ENCODE assay signal across 8 cellular contexts in genomic region chr3:149129326-149130123, GRCh38. TPM values are rescaled to one million over a fixed set of nuclear protein-coding genes. Genes with fewer than 3 reads are reported as not detected.
DNase-seq lines count a peak whose midpoint lies in the region; ATAC-seq, FAIRE-seq and TF ChIP-seq lines count a peak whose summit lies in the region.

TSS of gene HPS3 (plus strand) at chr3:149129638. CDS start at chr3:149129724, 86 bp downstream.

- TF ChIP-seq CTCF in BE2C (IDR thresholded peaks at IDR 0.05; ENCODE audit: low read depth, low read length) (no peak), kidney epithelial cell (IDR thresholded peaks at IDR 0.05; ENCODE audit: insufficient read depth, low read length, poor library complexity, severe bottlenecking) (no peak)

- H3K4me3 ChIP-seq in BE2C (ENCODE audit: low read depth, low read length): peak within 1 kb of the TSS; percentile 85
- H3K4me3 ChIP-seq in kidney epithelial cell (ENCODE audit: low read depth, low read length): peak within 1 kb of the TSS; percentile 84

- peak; percentile 72 for FAIRE-seq in GM19239 (lab: Jason Lieb, UNC)

- DNase-seq in BE2C (peak; percentile 93), GM19239 (ENCODE audit: insufficient read length, low spot score) (peak; percentile 74), NCI-H510A (lab: John Stamatoyannopoulos, UW) (peak; percentile 85), cerebellum (ENCODE audit: low spot score) (peak; percentile 91), kidney epithelial cell (ENCODE audit: low read depth) (peak; percentile 75)
- peak; percentile 65 for DNase-seq in activated CD4-positive, alpha-beta T cell treated with anti-CD3 and anti-CD28 coated beads for 1 hour
- peak; percentile 59 to 74 for DNase-seq in stimulated activated CD4-positive, alpha-beta T cell treated with anti-CD3 and anti-CD28 coated beads, Interleukin-15, amount 100 ng/mL, for 48 hours (ENCODE audit: low read depth in 2 of 2)

- no peaks in the 10 kb centered on the region for H3K9me3 ChIP-seq in BE2C

- H3K27me3 ChIP-seq in BE2C: no peaks in the 10 kb centered on the region
- H3K27me3 ChIP-seq in kidney epithelial cell (ENCODE audit: control insufficient read depth, insufficient read depth, low read length): no peaks in the 10 kb centered on the region

- ATAC-seq in HG03442 (IDR thresholded peaks at IDR 0.05; ENCODE audit: unreplicated experiment): peak; percentile 94

- H3K36me3 ChIP-seq in BE2C (no peaks in the 10 kb centered on the region), kidney epithelial cell (ENCODE audit: control insufficient read depth, insufficient read depth, low read length) (no peaks in the 10 kb centered on the region)

- no peaks in the 10 kb centered on the region; the same call in 1 of the 2 replicates for H3K4me1 ChIP-seq in BE2C

RNA-seq across cellular contexts. Expression of gene HPS3, which starts in this region (rescaled TPM):
- 2.9 TPM for polyA plus RNA-seq in BE2C (2012; ENCODE audit: insufficient read depth, insufficient read length, low read depth)
- total RNA-seq in cerebellum (24.1 TPM), kidney epithelial cell (18.8 and 19.4 TPM in 2 replicates)

Comparison
In these comparisons a context has a peak if more than half of its experiments do, and no peak if none do; other contexts are left out.
1. Peak in every context shown above with its lines: DNase-seq, ATAC-seq and H3K4me3 ChIP-seq.